ENCODE assay signal across 7 cellular contexts in genomic region chr10:59692113-59692512, GRCh38. TPM values are rescaled to one million over a fixed set of nuclear protein-coding genes. Genes with fewer than 3 reads are reported as not detected.
"Had no signal": no experiment of that assay in that cellular context is flagged by ENCODE, and none has a peak within 500 bp of the region (broad histone marks: within the 10 kb centered on the region; RNA-seq: fewer than 3 reads in every experiment).

No MANE protein-coding gene starts in this region.

- H2AFZ ChIP-seq: GM23248 had no signal

- H3K9ac ChIP-seq: GM23248 had no signal

- H3K4me1 Mint-ChIP-seq: H9 had no signal

- ATAC-seq: K562 had no signal

- H3K4me3 ChIP-seq: GM23248, K562 had no signal

- DNase-seq: GM23248, GOT3, H9, HCEC 1CT, IMR-90 had no signal

- H3K27ac ChIP-seq: GM23248 had no signal

- H3K4me3 Mint-ChIP-seq: H9 had no signal

RNA-seq across cellular contexts. Expression of gene SLC16A9, which starts 17.5 kb away (rescaled TPM):
- total RNA-seq: GM23248, HT-29 had no signal
